In genomic region chr3:152607179-152607578, GRCh38 we compare ENCODE assay signal across 28 cellular contexts.
"Had no signal": no experiment of that assay in that cellular context is flagged by ENCODE, and none has a peak within 500 bp of the region (broad histone marks: within the 10 kb centered on the region; RNA-seq: fewer than 3 reads in every experiment).

No MANE protein-coding gene starts in this region.

- H3K4me1 ChIP-seq: colonic mucosa, foreskin keratinocyte, gastrocnemius medialis had no signal

- H3K36me3 ChIP-seq: colonic mucosa, esophagus muscularis mucosa, esophagus squamous epithelium, gastrocnemius medialis, gastroesophageal sphincter, heart left ventricle, heart right ventricle had no signal

- DNase-seq: colonic mucosa; cortex of kidney; dermis blood vessel endothelial cell; dorsolateral prefrontal cortex; effector CD4-positive, alpha-beta T cell; effector CD8-positive, alpha-beta T cell; effector memory CD4-positive, alpha-beta T cell; effector memory CD8-positive, alpha-beta T cell; endodermal cell; erythroblast; esophagus squamous epithelium; foreskin fibroblast; foreskin keratinocyte; foreskin melanocyte; gastrocnemius medialis; glutamatergic neuron; head of caudate nucleus; heart left ventricle; heart right ventricle had no signal

- H3K9me3 ChIP-seq: colonic mucosa, gastrocnemius medialis had no signal

- H3K27me3 ChIP-seq: colonic mucosa, dorsolateral prefrontal cortex, esophagus muscularis mucosa, esophagus squamous epithelium, foreskin keratinocyte, gastrocnemius medialis, gastroesophageal sphincter, heart left ventricle, heart right ventricle had no signal

- ATAC-seq: effector memory CD8-positive, alpha-beta T cell; esophagus mucosa; foreskin keratinocyte; gastrocnemius medialis; gastroesophageal sphincter; heart left ventricle; heart right ventricle had no signal

- FAIRE-seq: colon, endometrium, endothelial cell of umbilical vein, frontal cortex had no signal

- H3K27ac ChIP-seq: colonic mucosa, coronary artery, epithelial cell of prostate, esophagus muscularis mucosa, esophagus squamous epithelium, foreskin keratinocyte, gastrocnemius medialis, gastroesophageal sphincter, heart left ventricle, heart right ventricle had no signal

- H3K4me3 ChIP-seq: colonic mucosa, coronary artery, dorsolateral prefrontal cortex, esophagus muscularis mucosa, esophagus squamous epithelium, gastrocnemius medialis, gastroesophageal sphincter, heart left ventricle, heart right ventricle had no signal
